In genomic region chr1:208785629-208786028, GRCh38 we compare ENCODE assay signal across 27 cellular contexts.
"Had no signal": no experiment of that assay in that cellular context is flagged by ENCODE, and none has a peak within 500 bp of the region (broad histone marks: within the 10 kb centered on the region; RNA-seq: fewer than 3 reads in every experiment).

No MANE protein-coding gene starts in this region.

- DNase-seq: colonic mucosa; cortex of kidney; dermis blood vessel endothelial cell; dorsolateral prefrontal cortex; effector CD4-positive, alpha-beta T cell; effector CD8-positive, alpha-beta T cell; effector memory CD4-positive, alpha-beta T cell; effector memory CD8-positive, alpha-beta T cell; endodermal cell; erythroblast; esophagus squamous epithelium; foreskin fibroblast; foreskin keratinocyte; foreskin melanocyte; gastrocnemius medialis; glutamatergic neuron; heart left ventricle; heart right ventricle had no signal

- FAIRE-seq: colon, endometrium, endothelial cell of umbilical vein, frontal cortex had no signal

- H3K36me3 ChIP-seq: colonic mucosa, esophagus muscularis mucosa, esophagus squamous epithelium, gastrocnemius medialis, gastroesophageal sphincter, heart left ventricle, heart right ventricle had no signal

- H3K4me3 ChIP-seq: colonic mucosa, coronary artery, dorsolateral prefrontal cortex, esophagus muscularis mucosa, esophagus squamous epithelium, gastrocnemius medialis, gastroesophageal sphincter, heart left ventricle, heart right ventricle had no signal

- H3K27me3 ChIP-seq: colonic mucosa, gastrocnemius medialis, gastroesophageal sphincter had no signal

- H3K4me1 ChIP-seq: colonic mucosa, esophagus muscularis mucosa, esophagus squamous epithelium, foreskin keratinocyte, gastrocnemius medialis, gastroesophageal sphincter, heart left ventricle, heart right ventricle had no signal

- H3K9me3 ChIP-seq: colonic mucosa, esophagus muscularis mucosa, esophagus squamous epithelium, gastrocnemius medialis, gastroesophageal sphincter, heart left ventricle, heart right ventricle had no signal

- ATAC-seq: effector memory CD8-positive, alpha-beta T cell; esophagus mucosa; foreskin keratinocyte; gastrocnemius medialis; gastroesophageal sphincter; heart left ventricle; heart right ventricle had no signal

- H3K27ac ChIP-seq: colonic mucosa, coronary artery, dorsolateral prefrontal cortex, epithelial cell of prostate, esophagus muscularis mucosa, esophagus squamous epithelium, foreskin keratinocyte, gastrocnemius medialis, gastroesophageal sphincter, heart left ventricle, heart right ventricle had no signal
